8 cellular contexts compared by ENCODE assay signal in genomic region chr6:131134950-131135243, GRCh38. TPM values are rescaled to one million over a fixed set of nuclear protein-coding genes. Genes with fewer than 3 reads are reported as not detected.
DNase-seq lines count a peak whose midpoint lies in the region; ATAC-seq and TF ChIP-seq lines count a peak whose summit lies in the region.

No MANE protein-coding gene starts in this region.

- ATAC-seq in thoracic aorta (ENCODE audit: insufficient number of reproducible peaks, low FRiP score, low read depth): no peak
- no peak for ATAC-seq in GM21390 (IDR thresholded peaks at IDR 0.05; ENCODE audit: unreplicated experiment)

- H3K27ac ChIP-seq in liver (ENCODE audit: low read depth in 1 of 2, low read length in 2 of 2) (peak overlapping the region; percentile 92 to 93), thoracic aorta (peak overlapping the region; percentile 76 to 79)

- in situ Hi-C loops in astrocyte of the cerebellum (cut with HindIII; ENCODE audit: low sequenced_read_pairs): no loop called here

- H3K27me3 Mint-ChIP-seq in activated CD4-positive, alpha-beta T cell treated with anti-CD3 and anti-CD28 coated beads, Interleukin-2, amount 10 ng/mL, durations not matched to agents 7 days and 5 days: peaks cover 2% of the 10 kb centered on the region

- H3K9ac ChIP-seq in liver (ENCODE audit: low read depth in 1 of 2, low read length in 2 of 2): peak overlapping the region; percentile 8 to 48

- POLR2A ChIA-PET in activated CD4-positive, alpha-beta T cell treated with anti-CD3 and anti-CD28 coated beads, Interleukin-2, amount 10 ng/mL, durations not matched to agents 7 days and 5 days (lab: Charles Lee): no interaction called here

- H3K27me3 ChIP-seq in liver (ENCODE audit: control insufficient read depth in 4 of 4, insufficient read depth in 4 of 4, low read length in 3 of 4) (no peaks in the 10 kb centered on the region), thoracic aorta (replicated peaks; ENCODE audit: insufficient read depth) (no peaks in the 10 kb centered on the region)

- peaks cover 3% of the 10 kb centered on the region for H3K36me3 Mint-ChIP-seq in activated CD4-positive, alpha-beta T cell treated with anti-CD3 and anti-CD28 coated beads, Interleukin-2, amount 10 ng/mL, durations not matched to agents 7 days and 5 days (ENCODE audit: low read depth)

- peaks cover 2% of the 10 kb centered on the region for H3K9me3 Mint-ChIP-seq in activated CD4-positive, alpha-beta T cell treated with anti-CD3 and anti-CD28 coated beads, Interleukin-2, amount 10 ng/mL, durations not matched to agents 7 days and 5 days

- CTCF ChIA-PET in activated CD4-positive, alpha-beta T cell treated with anti-CD3 and anti-CD28 coated beads, Interleukin-2, amount 10 ng/mL, durations not matched to agents 7 days and 5 days (lab: Charles Lee): interaction anchor here (1.1 kb wide), 1 partner anchor 399 kb away, joined by 3 read pairs; no protein-coding TSS in a partner anchor

- DNase-seq in activated CD4-positive, alpha-beta T cell treated with anti-CD3 and anti-CD28 coated beads, Interleukin-2, amount 10 ng/mL, durations not matched to agents 7 days and 5 days: no peak
- DNase-seq in activated CD4-positive, alpha-beta T cell treated with anti-CD3 and anti-CD28 coated beads for 48 hours: no peak
- DNase-seq in astrocyte of the cerebellum (ENCODE audit: low read depth) (no peak), thoracic aorta (ENCODE audit: low spot score) (no peak), D341Med (ENCODE audit: low spot score) (no peak)
- no peak for DNase-seq in stimulated activated CD4-positive, alpha-beta T cell treated with anti-CD3 and anti-CD28 coated beads, Interleukin-4, amount 100 ng/mL, for 4 hours

- H3K4me1 ChIP-seq in liver (ENCODE audit: control insufficient read depth in 4 of 4, insufficient read depth in 4 of 4, low read length in 3 of 4) (peaks cover 6 to 21% (median 9%) of the 10 kb centered on the region in 4 donors), thoracic aorta (ENCODE audit: control insufficient read depth in 1 of 2, low read depth in 2 of 2) (peaks cover 0 to 7% of the 10 kb centered on the region in 2 donors)

- H3K4me3 Mint-ChIP-seq in activated CD4-positive, alpha-beta T cell treated with anti-CD3 and anti-CD28 coated beads, Interleukin-2, amount 10 ng/mL, durations not matched to agents 7 days and 5 days: peak overlapping the region; percentile 84

- H3K36me3 ChIP-seq in liver (ENCODE audit: control insufficient read depth in 4 of 4, insufficient read depth in 3 of 4, low read depth in 1 of 4, low read length in 3 of 4): no peaks in the 10 kb centered on the region
- H3K36me3 ChIP-seq in thoracic aorta: no peaks in the 10 kb centered on the region

- TF ChIP-seq CTCF in astrocyte of the cerebellum (IDR thresholded peaks at IDR 0.05; ENCODE audit: low read depth, low read length, missing control alignments) (no peak), liver (IDR thresholded peaks at IDR 0.05; ENCODE audit: low read depth, low read length, missing input control) (no peak), thoracic aorta (IDR thresholded peaks at IDR 0.05) (no peak)

- H3K9me3 ChIP-seq in liver (ENCODE audit: control insufficient read depth in 4 of 4, low read length in 3 of 4) (no peaks in the 10 kb centered on the region), thoracic aorta (no peaks in the 10 kb centered on the region)

- peak in 1 of 2 donors; percentile 14 for TF ChIP-seq RAD21 in liver (IDR thresholded peaks at IDR 0.05)

- WGBS in liver: 2% methylated on average over 4 of the region's 4 CpGs

- H3K27ac Mint-ChIP-seq in activated CD4-positive, alpha-beta T cell treated with anti-CD3 and anti-CD28 coated beads, Interleukin-2, amount 10 ng/mL, durations not matched to agents 7 days and 5 days: peak overlapping the region; percentile 88

- peaks cover 18% of the 10 kb centered on the region for H3K4me1 Mint-ChIP-seq in activated CD4-positive, alpha-beta T cell treated with anti-CD3 and anti-CD28 coated beads, Interleukin-2, amount 10 ng/mL, durations not matched to agents 7 days and 5 days

- peak overlapping the region; percentile 50 for H3K4me3 ChIP-seq in astrocyte of the cerebellum (ENCODE audit: low read depth, low read length)
- peak overlapping the region; percentile 41 to 96 (median 70) for H3K4me3 ChIP-seq in liver (ENCODE audit: low read depth in 1 of 3, low read length in 3 of 3)
- H3K4me3 ChIP-seq in thoracic aorta: peak overlapping the region; percentile 94

TF ChIP-seq in liver, 16 proteins besides CTCF, POLR2A, EP300 and RAD21:
- no peak for TF ChIP-seq HNF4G (IDR thresholded peaks at IDR 0.05)
- no peak for TF ChIP-seq ZBTB33 (IDR thresholded peaks at IDR 0.05)
- TF ChIP-seq HNF4A (conservative IDR thresholded peaks at IDR 0.05): peak; percentile 59 to 74
- peak; percentile 38 for TF ChIP-seq SP1 (IDR thresholded peaks at IDR 0.05)
- TF ChIP-seq REST (IDR thresholded peaks at IDR 0.05): no peak
- TF ChIP-seq FOXA2 (IDR thresholded peaks at IDR 0.05): no peak
- TF ChIP-seq RXRA (IDR thresholded peaks at IDR 0.05): peak in 1 of 2 donors; percentile 53
- peak; percentile 26 for TF ChIP-seq TAF1 (conservative IDR thresholded peaks at IDR 0.05)
- peak in 1 of 2 donors; percentile 32 for TF ChIP-seq JUND (IDR thresholded peaks at IDR 0.05)
- peak; percentile 62 for TF ChIP-seq YY1 (IDR thresholded peaks at IDR 0.05)
- peak; percentile 75 for TF ChIP-seq MAX (IDR thresholded peaks at IDR 0.05)
- peak in 1 of 2 donors; percentile 35 for TF ChIP-seq EGR1 (IDR thresholded peaks at IDR 0.05; ENCODE audit: low read depth in 2 of 2)
TF ChIP-seq in liver: peak in this region for 8.

RNA-seq across cellular contexts. Expression of gene AKAP7, which starts 0.4 kb away (rescaled TPM):
- total RNA-seq in activated CD4-positive, alpha-beta T cell treated with anti-CD3 and anti-CD28 coated beads, Interleukin-2, amount 10 ng/mL, durations not matched to agents 7 days and 5 days: 1 to 10 TPM; 7.8 to 8.8 TPM
- total RNA-seq in liver: 10 to 100 TPM; 24.7 to 25.4 TPM
- 10 to 100 TPM in 1 of 2 donors, 1 to 10 TPM in 1; 7.9 to 10.7 TPM for polyA plus RNA-seq in liver
- total RNA-seq in thoracic aorta: 1 to 10 TPM; 3.0 to 4.1 TPM
